22 cellular contexts compared by ENCODE assay signal in genomic region chr15:48374472-48374871, GRCh38.
"Had no signal": no experiment of that assay in that cellular context is flagged by ENCODE, and none has a peak within 500 bp of the region (broad histone marks: within the 10 kb centered on the region; RNA-seq: fewer than 3 reads in every experiment).

No MANE protein-coding gene starts in this region.

- H3K9me3 Mint-ChIP-seq: immature natural killer cell had no signal

- H3K4me3 ChIP-seq: ascending aorta, cardiac muscle cell, hepatocyte, right lobe of liver, skin epidermis, transverse colon had no signal

- H3K36me3 Mint-ChIP-seq: activated CD8-positive, alpha-beta memory T cell treated with anti-CD3 and anti-CD28 coated beads, Interleukin-2, amount 10 ng/mL, durations not matched to agents 7 days and 5 days; activated naive CD4-positive, alpha-beta T cell treated with anti-CD3 and anti-CD28 coated beads, Interleukin-2, amount 50 U/mL, for 24 hours; immature natural killer cell; stimulated activated memory B cell treated with anti-CD40 and anti-IgM and Interleukin-4, amounts not matched to agents 10 μg/mL and 1 μg/mL and 100 μg/mL, for 72 hours had no signal

- H3K27me3 ChIP-seq: ascending aorta, hepatocyte, right lobe of liver, transverse colon had no signal

- H2AFZ ChIP-seq: hepatocyte, parathyroid adenoma had no signal

- H3K79me2 ChIP-seq: hepatocyte, parathyroid adenoma had no signal

- H3K4me3 Mint-ChIP-seq: activated CD4-positive, alpha-beta T cell treated with anti-CD3 and anti-CD28 coated beads, Interleukin-2, amount 10 ng/mL, durations not matched to agents 24 days and 14 days; activated CD8-positive, alpha-beta memory T cell treated with anti-CD3 and anti-CD28 coated beads, Interleukin-2, amount 10 ng/mL, durations not matched to agents 7 days and 5 days; activated CD8-positive, alpha-beta T cell treated with anti-CD3 and anti-CD28 coated beads for 36 hours; activated naive CD4-positive, alpha-beta T cell treated with anti-CD3 and anti-CD28 coated beads, Interleukin-2, amount 50 U/mL, for 24 hours; dendritic cell treated with granulocyte-macrophage colony-stimulating factor and Interleukin-4, amounts not matched to agents 40 ng/mL and 50 ng/mL, for 4 days; immature natural killer cell; nephron progenitor cell; stimulated activated memory B cell treated with anti-CD40 and anti-IgM and Interleukin-4, amounts not matched to agents 10 μg/mL and 1 μg/mL and 100 μg/mL, for 72 hours had no signal

- H3K27ac Mint-ChIP-seq: activated CD4-positive, alpha-beta T cell treated with anti-CD3 and anti-CD28 coated beads, Interleukin-2, amount 10 ng/mL, durations not matched to agents 24 days and 14 days; activated CD8-positive, alpha-beta memory T cell treated with anti-CD3 and anti-CD28 coated beads, Interleukin-2, amount 10 ng/mL, durations not matched to agents 7 days and 5 days; activated CD8-positive, alpha-beta T cell treated with anti-CD3 and anti-CD28 coated beads for 36 hours; activated naive CD4-positive, alpha-beta T cell treated with anti-CD3 and anti-CD28 coated beads, Interleukin-2, amount 50 U/mL, for 24 hours; dendritic cell treated with granulocyte-macrophage colony-stimulating factor and Interleukin-4, amounts not matched to agents 40 ng/mL and 50 ng/mL, for 4 days; immature natural killer cell; stimulated activated memory B cell treated with anti-CD40 and anti-IgM and Interleukin-4, amounts not matched to agents 10 μg/mL and 1 μg/mL and 100 μg/mL, for 72 hours had no signal

- H3K36me3 ChIP-seq: ascending aorta, cardiac muscle cell, right lobe of liver, transverse colon had no signal

- H3K4me1 Mint-ChIP-seq: activated CD4-positive, alpha-beta T cell treated with anti-CD3 and anti-CD28 coated beads, Interleukin-2, amount 10 ng/mL, durations not matched to agents 24 days and 14 days; activated CD8-positive, alpha-beta memory T cell treated with anti-CD3 and anti-CD28 coated beads, Interleukin-2, amount 10 ng/mL, durations not matched to agents 7 days and 5 days; activated naive CD4-positive, alpha-beta T cell treated with anti-CD3 and anti-CD28 coated beads, Interleukin-2, amount 50 U/mL, for 24 hours; immature natural killer cell; nephron progenitor cell; stimulated activated memory B cell treated with anti-CD40 and anti-IgM and Interleukin-4, amounts not matched to agents 10 μg/mL and 1 μg/mL and 100 μg/mL, for 72 hours had no signal

- DNase-seq: activated CD4-positive, alpha-beta T cell treated with anti-CD3 and anti-CD28 coated beads, Interleukin-2, amount 10 ng/mL, durations not matched to agents 24 days and 14 days; activated CD8-positive, alpha-beta memory T cell treated with anti-CD3 and anti-CD28 coated beads, Interleukin-2, amount 10 ng/mL, durations not matched to agents 7 days and 5 days; activated CD8-positive, alpha-beta T cell treated with anti-CD3 and anti-CD28 coated beads for 36 hours; activated gamma-delta T cell; activated T-cell treated with anti-CD3 and anti-CD28 coated beads for 4 hours; effector CD4-positive, alpha-beta T cell; erythroblast; foreskin melanocyte; immature natural killer cell; nephron progenitor cell; right lobe of liver; SW 1271; T-helper 2 cell; transverse colon had no signal

- H3K27ac ChIP-seq: ascending aorta, cardiac muscle cell, hepatocyte, parathyroid adenoma, right lobe of liver, skin epidermis, transverse colon had no signal

- H3K4me1 ChIP-seq: ascending aorta, parathyroid adenoma, right lobe of liver, transverse colon had no signal
